31 cellular contexts compared by ENCODE assay signal in genomic region chr20:19384940-19385339, GRCh38.
DNase-seq lines count a peak whose midpoint lies in the region; ATAC-seq, FAIRE-seq and TF ChIP-seq lines count a peak whose summit lies in the region.
"Had no signal": no experiment of that assay in that cellular context is flagged by ENCODE, and none has a peak within 500 bp of the region (broad histone marks: within the 10 kb centered on the region; RNA-seq: fewer than 3 reads in every experiment).

No MANE protein-coding gene starts in this region.

- BruUV-seq in HepG2 (replicated peaks; lab: Mats Ljungman, UMichigan) (no TSS peak), IMR-90 (replicated peaks; lab: Mats Ljungman, UMichigan) (no TSS peak)

- H3K27me3 ChIP-seq in HepG2 (ENCODE audit: control insufficient read depth in 1 of 2, insufficient read depth in 2 of 2, low read length in 2 of 2) (no peaks in the 10 kb centered on the region), right lobe of liver (no peaks in the 10 kb centered on the region), IMR-90 (ENCODE audit: control insufficient read depth, insufficient read depth, low read length) (no peaks in the 10 kb centered on the region)
- H3K27me3 ChIP-seq: BE2C; BLaER1; BLaER1 treated with 17β-estradiol and CSF1 and Interleukin-3, amounts not matched to agents 10 nM and 100 nM had no signal

- H4K5ac ChIP-seq in IMR-90 (ENCODE audit: low read depth, low read length), result no peak overlapping the region

- no peak for FAIRE-seq in HepG2 (lab: Jason Lieb, UNC)
- FAIRE-seq: A204.1, D721Med had no signal

- TF ChIP-seq POLR2A in HepG2 (IDR thresholded peaks at IDR 0.05; ENCODE audit: insufficient read depth in 1 of 2, low read depth in 2 of 2, low read length in 2 of 2) (no peak), right lobe of liver (IDR thresholded peaks at IDR 0.05) (no peak), IMR-90 (IDR thresholded peaks at IDR 0.05; ENCODE audit: low read depth, low read length) (no peak), lower leg skin (IDR thresholded peaks at IDR 0.05) (no peak)

- no peak overlapping the region for H3K9ac ChIP-seq in HepG2 (ENCODE audit: insufficient read depth, low read depth, low read length)
- no peak overlapping the region for H3K9ac ChIP-seq in IMR-90 (ENCODE audit: low read depth, low read length)
- H3K9ac ChIP-seq: BLaER1; BLaER1 treated with 17β-estradiol and CSF1 and Interleukin-3, amounts not matched to agents 10 nM and 100 nM had no signal

- no peak overlapping the region for H2AK5ac ChIP-seq in IMR-90 (ENCODE audit: low read depth, low read length)

- no peaks in the 10 kb centered on the region for H3K9me1 ChIP-seq in IMR-90 (ENCODE audit: insufficient read depth, low read length)

- H4K8ac ChIP-seq in IMR-90 (ENCODE audit: low read depth in 2 of 2, low read length in 2 of 2), result no peak overlapping the region

- DNase-seq in HepG2 (ENCODE audit: low spot score), result no peak
- DNase-seq in right lobe of liver, result no peak
- no peak for DNase-seq in IMR-90
- DNase-seq in lower leg skin (ENCODE audit: low spot score in 2 of 2), result no peak
- DNase-seq: 8988T; ACHN; AML-193; BE2C; C1 segment of cervical spinal cord; Caco-2; Calu3; CD4-positive, alpha-beta memory T cell; CD4-positive, alpha-beta T cell; CD4-positive, CD25-positive, alpha-beta regulatory T cell; CD8-positive, alpha-beta memory T cell; CD8-positive, alpha-beta T cell; COR-L47; DMS 273 treated with DMSO at 0.1 percent for 48 hours; DMS153; DMS53; DMS79; DMS79 treated with DMSO at 0.1 percent for 48 hours; DND-41; EL had no signal

- CTCF ChIA-PET in HepG2 (lab: Yijun Ruan, JAX; ENCODE audit: low intra/inter-chr PET ratio, low total read pairs), result no interaction called here
- CTCF ChIA-PET in IMR-90 (lab: Yijun Ruan, JAX), result no interaction called here

- no peak overlapping the region for H2AFZ ChIP-seq in HepG2 (ENCODE audit: low read length)
- no peak overlapping the region for H2AFZ ChIP-seq in IMR-90 (replicated peaks; ENCODE audit: low read length, poor library complexity)

- peaks cover 20% of the 10 kb centered on the region for H3K9me3 ChIP-seq in HepG2 (ENCODE audit: low read length)
- no peaks in the 10 kb centered on the region for H3K9me3 ChIP-seq in right lobe of liver
- no peaks in the 10 kb centered on the region for H3K9me3 ChIP-seq in IMR-90 (ENCODE audit: control insufficient read depth, insufficient read depth, low read length)
- H3K9me3 ChIP-seq: A549, BE2C had no signal

- TF ChIP-seq EP300 in HepG2 (IDR thresholded peaks at IDR 0.05; ENCODE audit: low read depth in 2 of 2, low read length in 2 of 2), result no peak
- TF ChIP-seq EP300 in HepG2 (CRISPR knock-in tag; IDR thresholded peaks at IDR 0.05; ENCODE audit: borderline replicate concordance), result no peak

- no peak overlapping the region for H3K14ac ChIP-seq in IMR-90 (replicated peaks; ENCODE audit: low read depth, low read length)

- H2BK120ac ChIP-seq in IMR-90 (ENCODE audit: low read depth, low read length), result no peak overlapping the region

- dilution Hi-C loops in IMR-90 (cut with HindIII; ENCODE audit: low sequenced_read_pairs, unreplicated experiment), result no loop called here

- no peak overlapping the region for H2BK5ac ChIP-seq in IMR-90 (ENCODE audit: low read depth, low read length, poor library complexity, severe bottlenecking)

- no peak overlapping the region for H2BK20ac ChIP-seq in IMR-90 (ENCODE audit: low read depth, low read length)

- intact Hi-C loops in HepG2 (cut with micrococcal nuclease; ENCODE audit: unreplicated experiment) (no loop called here), right lobe of liver (cut with DNase I) (no loop called here), IMR-90 (cut with micrococcal nuclease) (no loop called here), lower leg skin (cut with DNase I; ENCODE audit: low total_unique reads) (no loop called here)

- no peaks in the 10 kb centered on the region for H3K79me1 ChIP-seq in IMR-90 (ENCODE audit: low read depth in 1 of 2, low read length in 2 of 2)

- H3K4me2 ChIP-seq in HepG2 (ENCODE audit: low read depth, low read length) (no peak overlapping the region), IMR-90 (ENCODE audit: low read depth, low read length) (no peak overlapping the region)
- H3K4me2 ChIP-seq: A549; BLaER1; BLaER1 treated with 17β-estradiol and CSF1 and Interleukin-3, amounts not matched to agents 10 nM and 100 nM had no signal

- H3K18ac ChIP-seq in IMR-90 (ENCODE audit: low read depth, low read length), result no peak overlapping the region

- H3K36me3 ChIP-seq in HepG2 (replicated peaks in 1 of 2; ENCODE audit: control insufficient read depth in 1 of 2, insufficient read depth in 2 of 2, low read length in 2 of 2) (no peaks in the 10 kb centered on the region), right lobe of liver (no peaks in the 10 kb centered on the region), IMR-90 (ENCODE audit: control insufficient read depth, insufficient read depth, low read length) (no peaks in the 10 kb centered on the region)
- H3K36me3 ChIP-seq: BE2C; BLaER1; BLaER1 treated with 17β-estradiol and CSF1 and Interleukin-3, amounts not matched to agents 10 nM and 100 nM had no signal

- no peak for TF ChIP-seq RAD21 in HepG2 (CRISPR knock-in tag; IDR thresholded peaks at IDR 0.05)
- TF ChIP-seq RAD21 in IMR-90 (IDR thresholded peaks at IDR 0.05; ENCODE audit: low read length), result no peak

- no peak overlapping the region for H4K91ac ChIP-seq in IMR-90 (ENCODE audit: insufficient read depth, low read depth, low read length)

- H3K27ac ChIP-seq in HepG2 (ENCODE audit: extremely low read length, insufficient read depth, low read length) (no peak overlapping the region), right lobe of liver (no peak overlapping the region), IMR-90 (ENCODE audit: insufficient read depth, low read length) (no peak overlapping the region)
- H3K27ac ChIP-seq: 22Rv1; A549; BLaER1; BLaER1 treated with 17β-estradiol and CSF1 and Interleukin-3, amounts not matched to agents 10 nM and 100 nM; C4-2B had no signal

- no peak overlapping the region for H3K4ac ChIP-seq in IMR-90 (ENCODE audit: low read depth, low read length)

- in situ Hi-C loops in HepG2 (cut with HindIII; ENCODE audit: extremely low pct_ligation_motif_present, low pct_unique_long_range_greater_than_20kb), result loop anchor here (10.0 kb wide), 1 partner anchor 60 kb away; no protein-coding TSS in a partner anchor
- in situ Hi-C loops in IMR-90 (cut with MboI; ENCODE audit: low sequenced_read_pairs), result no loop called here

- no peak overlapping the region for H2AK9ac ChIP-seq in IMR-90 (replicated peaks; ENCODE audit: low read depth, low read length, poor library complexity)

- H4K20me1 ChIP-seq in HepG2 (ENCODE audit: insufficient read depth, low read length) (no peaks in the 10 kb centered on the region), IMR-90 (ENCODE audit: insufficient read depth, low read length) (no peaks in the 10 kb centered on the region)
- H4K20me1 ChIP-seq: BLaER1; BLaER1 treated with 17β-estradiol and CSF1 and Interleukin-3, amounts not matched to agents 10 nM and 100 nM had no signal

- POLR2A ChIA-PET in HepG2 (lab: Yijun Ruan, JAX) (no interaction called here), IMR-90 (lab: Charles Lee; ENCODE audit: unreplicated experiment) (no interaction called here)

- H3K79me2 ChIP-seq in HepG2 (ENCODE audit: insufficient read depth, low read length), result no peaks in the 10 kb centered on the region

- ATAC-seq in HepG2, result no peak
- no peak for ATAC-seq in right lobe of liver
- no peak for ATAC-seq in IMR-90 (ENCODE audit: low read depth)
- ATAC-seq: A549; CD8-positive, alpha-beta T cell had no signal

- TF ChIP-seq CTCF in HepG2 (CRISPR knock-in tag; IDR thresholded peaks at IDR 0.05) (no peak), right lobe of liver (IDR thresholded peaks at IDR 0.05) (no peak), IMR-90 (conservative IDR thresholded peaks at IDR 0.05; ENCODE audit: low read depth, low read length) (no peak), lower leg skin (IDR thresholded peaks at IDR 0.05) (no peak)

- H3K4me1 ChIP-seq in HepG2 (ENCODE audit: insufficient read depth, low read length) (no peaks in the 10 kb centered on the region), right lobe of liver (no peaks in the 10 kb centered on the region), IMR-90 (ENCODE audit: control insufficient read depth, insufficient read depth, low read length) (no peaks in the 10 kb centered on the region)
- H3K4me1 ChIP-seq: A549; BE2C; BLaER1; BLaER1 treated with 17β-estradiol and CSF1 and Interleukin-3, amounts not matched to agents 10 nM and 100 nM; Caco-2 had no signal

- H2BK15ac ChIP-seq in IMR-90 (ENCODE audit: low read depth, low read length), result no peak overlapping the region

- no peak overlapping the region for H3K23ac ChIP-seq in IMR-90 (ENCODE audit: low read depth, low read length)

- no peak overlapping the region for H3K56ac ChIP-seq in IMR-90 (ENCODE audit: extremely low read depth, insufficient read depth, low read length)

- H3K4me3 ChIP-seq in HepG2 (replicated peaks in 1 of 3; ENCODE audit: insufficient read depth in 1 of 3, low read depth in 2 of 3, low read length in 3 of 3) (no peak overlapping the region), right lobe of liver (no peak overlapping the region), IMR-90 (ENCODE audit: insufficient read depth, low read depth, low read length) (no peak overlapping the region), lower leg skin (ENCODE audit: low read depth, poor library complexity, severe bottlenecking) (no peak overlapping the region)
- H3K4me3 ChIP-seq: A549; BLaER1; BLaER1 treated with 17β-estradiol and CSF1 and Interleukin-3, amounts not matched to agents 10 nM and 100 nM had no signal

TF ChIP-seq in HepG2, 621 proteins besides CTCF, POLR2A, EP300 and RAD21 (continues in another document):
- TF ChIP-seq CEBPB (IDR thresholded peaks at IDR 0.05; ENCODE audit: borderline replicate concordance, low read depth, low read length), result peak; percentile 69; the same call in 1 of the 2 replicates

TF ChIP-seq in IMR-90, 13 proteins besides CTCF, POLR2A, EP300 and RAD21:
- TF ChIP-seq CEBPB (IDR thresholded peaks at IDR 0.05; ENCODE audit: low read depth, low read length) (peak; percentile 63; the same call in 1 of the 2 replicates), USF2 (IDR thresholded peaks at IDR 0.05; ENCODE audit: low read depth, low read length) (no peak)
